ENCODE assay signal across 8 cellular contexts in genomic region chr1:173202430-173203145, GRCh38. TPM values are rescaled to one million over a fixed set of nuclear protein-coding genes. Genes with fewer than 3 reads are reported as not detected.
DNase-seq lines count a peak whose midpoint lies in the region; ATAC-seq and TF ChIP-seq lines count a peak whose summit lies in the region.

No MANE protein-coding gene starts in this region.

- TF ChIP-seq CTCF in GM12865 (IDR thresholded peaks at IDR 0.05; ENCODE audit: insufficient read depth, low read depth, low read length, missing control alignments), result peak; percentile 40
- peak; percentile 66 to 84 (median 68) for TF ChIP-seq CTCF in right lobe of liver (IDR thresholded peaks at IDR 0.05)

- H3K9me3 Mint-ChIP-seq in central memory CD8-positive, alpha-beta T cell, result no peaks in the 10 kb centered on the region

- H3K36me3 ChIP-seq in right lobe of liver, result no peaks in the 10 kb centered on the region
- no peaks in the 10 kb centered on the region for H3K36me3 ChIP-seq in aorta (ENCODE audit: control insufficient read depth in 1 of 2, insufficient read depth in 2 of 2, low read length in 1 of 2)

- WGBS in right lobe of liver (ENCODE audit: insufficient coverage, low coverage, low lambda C conversion rate, missing lambda C conversion rate), result 5% methylated on average over 5 of the region's 5 CpGs
- WGBS in aorta, 2 donors, result 22 to 26% methylated on average over 5 of the region's 5 CpGs

- H3K4me1 Mint-ChIP-seq in central memory CD8-positive, alpha-beta T cell, result peaks cover 43% of the 10 kb centered on the region

- DNase-seq in AG08395 (ENCODE audit: low spot score) (peak; percentile 69), GM12865 (ENCODE audit: low read depth) (peak; percentile 51), NCI-H82 treated with DMSO at 0.1 percent for 48 hours (lab: John Stamatoyannopoulos, UW; ENCODE audit: unreplicated experiment) (peak; percentile 9), right lobe of liver (no peak), aorta (no peak)
- DNase-seq in central memory CD8-positive, alpha-beta T cell (ENCODE audit: low spot score in 2 of 2), result no peak
- DNase-seq in stimulated activated CD4-positive, alpha-beta T cell treated with anti-CD3 and anti-CD28 coated beads, Interleukin-12 subunit alpha, Interleukin-12 subunit beta, amount 100 ng/mL, for 4 hours, result no peak

- no peaks in the 10 kb centered on the region for H3K27me3 Mint-ChIP-seq in central memory CD8-positive, alpha-beta T cell

- H3K9me3 ChIP-seq in right lobe of liver, result no peaks in the 10 kb centered on the region
- no peaks in the 10 kb centered on the region for H3K9me3 ChIP-seq in aorta (ENCODE audit: control insufficient read depth, low read length)

- TF ChIP-seq POLR2A in right lobe of liver (IDR thresholded peaks at IDR 0.05), result no peak

- ATAC-seq in central memory CD8-positive, alpha-beta T cell (replicated peaks; ENCODE audit: extremely low read depth, poor library complexity, severe bottlenecking), result no peak
- ATAC-seq in right lobe of liver, result peak; percentile 86 to 88 (median 88)
- peak; percentile 73 for ATAC-seq in aorta (ENCODE audit: low FRiP score)
- no peak for ATAC-seq in HG02642 (IDR thresholded peaks at IDR 0.05; ENCODE audit: poor library complexity, unreplicated experiment)

- no peaks in the 10 kb centered on the region for H3K27me3 ChIP-seq in right lobe of liver
- H3K27me3 ChIP-seq in aorta (ENCODE audit: control insufficient read depth in 1 of 2, insufficient read depth in 2 of 2, low read length in 1 of 2), result no peaks in the 10 kb centered on the region

- H3K4me1 ChIP-seq in right lobe of liver (no peaks in the 10 kb centered on the region), aorta (ENCODE audit: control insufficient read depth in 1 of 2, insufficient read depth in 2 of 2, low read length in 2 of 2) (peaks cover 2 to 4% of the 10 kb centered on the region in 2 donors)

- H3K4me3 Mint-ChIP-seq in central memory CD8-positive, alpha-beta T cell, result no peak overlapping the region

- H3K4me3 ChIP-seq in GM12865 (ENCODE audit: low read depth, low read length) (no peak overlapping the region), right lobe of liver (no peak overlapping the region), aorta (ENCODE audit: low read length in 2 of 2) (no peak overlapping the region)

- intact Hi-C loops in right lobe of liver (cut with DNase I), result loop anchor here (10.0 kb wide), 2 partner anchors 378 to 458 kb away; no protein-coding TSS in a partner anchor
- intact Hi-C loops in aorta (cut with DNase I), result loop anchor here (2.0 to 5.0 kb wide), 3 partner anchors 376 to 460 kb away; no protein-coding TSS in a partner anchor

- peaks cover 2% of the 10 kb centered on the region for H3K36me3 Mint-ChIP-seq in central memory CD8-positive, alpha-beta T cell (ENCODE audit: insufficient read depth)

- peak overlapping the region; percentile 41 for H3K27ac Mint-ChIP-seq in central memory CD8-positive, alpha-beta T cell (ENCODE audit: low read depth)

- H3K27ac ChIP-seq in right lobe of liver, result no peak overlapping the region
- H3K27ac ChIP-seq in aorta (ENCODE audit: low read depth in 1 of 2, low read length in 2 of 2), result no peak overlapping the region

RNA-seq across cellular contexts. Expression of gene TNFSF4, which starts 4.5 kb away (rescaled TPM):
- total RNA-seq in right lobe of liver (under 1 TPM; 0.49 to 0.97 (median 0.55) TPM), aorta (1 to 10 TPM in 1 of 2 donors, under 1 TPM in 1; 0.49 to 4.0 TPM)
- 1 to 10 TPM in 1 of 2 donors, not detected in 1; 2.5 TPM for polyA plus RNA-seq in aorta

Comparison
In these comparisons a context has a peak if more than half of its experiments do, and no peak if none do; other contexts are left out.
1. DNase-seq: peak in AG08395 (single experiment), GM12865 (single experiment) and NCI-H82 treated with DMSO at 0.1 percent for 48 hours (single experiment); none in central memory CD8-positive, alpha-beta T cell (0 of 2), right lobe of liver (0 of 3), aorta (0 of 2) and stimulated activated CD4-positive, alpha-beta T cell treated with anti-CD3 and anti-CD28 coated beads, Interleukin-12 subunit alpha, Interleukin-12 subunit beta, amount 100 ng/mL, for 4 hours (single experiment).
2. ATAC-seq: peak in right lobe of liver (4 of 4) and aorta (single experiment); none in central memory CD8-positive, alpha-beta T cell (single experiment) and HG02642 (single experiment).